ENCODE assay signal across 1 cellular context in genomic region chr1:155976062-155976912, GRCh38.
TF ChIP-seq lines count a peak whose summit lies in the region.

No MANE protein-coding gene starts in this region.

TF ChIP-seq in SK-N-SH treated with all-trans-retinoic acid at 6 μM for 48 hours, 23 proteins besides CTCF, POLR2A, EP300 and RAD21 (continued from another document):
- TF ChIP-seq TSHZ2 (CRISPR knock-in tag; IDR thresholded peaks at IDR 0.05): no peak
- no peak for TF ChIP-seq ZFP3 (CRISPR knock-in tag; IDR thresholded peaks at IDR 0.05)
- no peak for TF ChIP-seq ZNF70 (CRISPR knock-in tag; IDR thresholded peaks at IDR 0.05)
- TF ChIP-seq SNAI2 (CRISPR knock-in tag; IDR thresholded peaks at IDR 0.05): no peak
- TF ChIP-seq PATZ1 (CRISPR knock-in tag; IDR thresholded peaks at IDR 0.05; ENCODE audit: borderline replicate concordance): no peak
- no peak for TF ChIP-seq PPARA (CRISPR knock-in tag; IDR thresholded peaks at IDR 0.05; ENCODE audit: borderline replicate concordance)
- TF ChIP-seq CSRNP3 (CRISPR knock-in tag; IDR thresholded peaks at IDR 0.05): no peak
- TF ChIP-seq ARNTL (CRISPR knock-in tag; IDR thresholded peaks at IDR 0.05; ENCODE audit: borderline replicate concordance, low read depth): no peak
- no peak for TF ChIP-seq TCF4 (CRISPR knock-in tag; IDR thresholded peaks at IDR 0.05; ENCODE audit: borderline replicate concordance)
TF ChIP-seq in SK-N-SH treated with all-trans-retinoic acid at 6 μM for 48 hours: peak in this region for 0.
